ENCODE assay signal across 1 cellular context in the genomic region with DNA sequence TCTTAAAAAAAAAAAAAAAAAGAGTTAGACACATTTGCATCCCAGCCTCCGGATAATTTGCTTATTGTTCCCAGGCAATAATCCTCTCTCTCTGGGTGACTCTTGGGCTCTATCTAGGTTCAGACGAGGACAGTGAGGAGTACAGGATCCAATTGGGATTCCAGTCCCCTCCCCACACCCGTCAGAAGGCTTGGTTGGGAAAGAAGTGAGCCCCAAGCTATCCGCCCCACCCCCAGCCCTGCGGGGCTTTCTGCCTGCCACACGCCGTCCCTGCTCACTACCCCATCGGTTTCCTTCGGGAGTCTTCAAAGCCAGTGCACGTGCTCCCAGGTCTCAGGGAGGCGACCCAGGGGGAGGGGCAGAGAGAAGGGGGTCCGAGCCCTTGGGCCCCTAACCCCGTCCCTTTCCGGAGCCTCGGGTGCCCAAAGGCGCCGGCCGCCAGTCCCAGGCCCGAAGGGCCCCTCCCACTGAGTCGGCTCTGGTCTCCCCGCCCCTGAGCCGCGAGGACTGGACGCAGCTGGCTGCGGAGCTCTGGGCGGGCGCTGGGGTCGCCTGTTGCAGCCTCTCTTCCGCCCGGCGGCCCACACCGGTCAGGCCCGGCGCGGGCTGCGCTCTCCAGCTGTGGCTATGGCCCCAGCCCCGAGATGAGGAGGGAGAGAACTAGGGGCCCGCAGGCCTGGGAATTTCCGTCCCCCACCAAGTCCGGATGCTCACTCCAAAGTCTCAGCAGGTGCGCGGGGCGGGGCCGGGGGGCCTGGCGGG.
A peak's percentile ranks its signal among the peaks of the same experiment; 100 is the strongest.
TF ChIP-seq lines count a peak whose summit lies in the region.

No MANE protein-coding gene starts in this region.

TF ChIP-seq in HepG2, 621 proteins besides CTCF, POLR2A, EP300 and RAD21 (continued from another document and continues in another):
- TF ChIP-seq HNF1A (IDR thresholded peaks at IDR 0.05; ENCODE audit: low read depth) (no peak; the same call in 1 of the 2 replicates), HNF1A (CRISPR knock-in tag; IDR thresholded peaks at IDR 0.05; ENCODE audit: borderline replicate concordance) (0 out of 2 replicates have a peak, but pooled peaks have one; percentile 25), ZNF788 (CRISPR knock-in tag; IDR thresholded peaks at IDR 0.05; ENCODE audit: borderline replicate concordance) (peak; percentile 70; the same call in 1 of the 2 replicates), ZNF780A (CRISPR knock-in tag; IDR thresholded peaks at IDR 0.05) (no peak), KAT8 (CRISPR knock-in tag; IDR thresholded peaks at IDR 0.05) (peak; percentile 72; the same call in 1 of the 2 replicates), ZNF614 (CRISPR knock-in tag; IDR thresholded peaks at IDR 0.05; ENCODE audit: borderline replicate concordance) (peak; percentile 83), HDAC6 (IDR thresholded peaks at IDR 0.05; ENCODE audit: low read depth, low read length) (no peak), BRCA1 (CRISPR knock-in tag; IDR thresholded peaks at IDR 0.05) (peak; percentile 87; the same call in 1 of the 2 replicates), HOXA5 (CRISPR knock-in tag; IDR thresholded peaks at IDR 0.05) (peak; percentile 53; the same call in 1 of the 2 replicates), NR1H2 (CRISPR knock-in tag; IDR thresholded peaks at IDR 0.05; ENCODE audit: borderline replicate concordance, low read depth) (no peak), ZNF180 (CRISPR knock-in tag; IDR thresholded peaks at IDR 0.05; ENCODE audit: borderline replicate concordance, low read depth) (no peak), KDM2A (CRISPR knock-in tag; IDR thresholded peaks at IDR 0.05; ENCODE audit: borderline replicate concordance, low read depth) (peak; percentile 87), ATF7-NPFF (CRISPR knock-in tag; IDR thresholded peaks at IDR 0.05; ENCODE audit: low read depth) (peak; percentile 87), ZFP41 (CRISPR knock-in tag; IDR thresholded peaks at IDR 0.05; ENCODE audit: borderline replicate concordance) (peak; percentile 70; the same call in 1 of the 2 replicates), TOPORS (CRISPR knock-in tag; IDR thresholded peaks at IDR 0.05) (no peak), ZNF460 (CRISPR knock-in tag; IDR thresholded peaks at IDR 0.05; ENCODE audit: borderline replicate concordance) (no peak), ZNF550 (CRISPR knock-in tag; IDR thresholded peaks at IDR 0.05; ENCODE audit: borderline replicate concordance) (peak; percentile 88; the same call in 1 of the 2 replicates), ZBTB21 (CRISPR knock-in tag; IDR thresholded peaks at IDR 0.05) (no peak), ZNF530 (CRISPR knock-in tag; IDR thresholded peaks at IDR 0.05; ENCODE audit: low read depth) (no peak), AHDC1 (CRISPR knock-in tag; IDR thresholded peaks at IDR 0.05; ENCODE audit: borderline replicate concordance) (no peak), ZNF160 (CRISPR knock-in tag; IDR thresholded peaks at IDR 0.05) (peak; percentile 58; the same call in 1 of the 2 replicates), IRF9 (CRISPR knock-in tag; IDR thresholded peaks at IDR 0.05; ENCODE audit: borderline replicate concordance) (no peak), SCMH1 (CRISPR knock-in tag; IDR thresholded peaks at IDR 0.05; ENCODE audit: borderline replicate concordance) (no peak), SMARCE1 (IDR thresholded peaks at IDR 0.05; ENCODE audit: borderline replicate concordance) (no peak), PLRG1 (conservative IDR thresholded peaks at IDR 0.05) (no peak), ELF3 (CRISPR knock-in tag; IDR thresholded peaks at IDR 0.05) (peak; percentile 53; the same call in 1 of the 2 replicates), ZNF556 (CRISPR knock-in tag; IDR thresholded peaks at IDR 0.05; ENCODE audit: borderline replicate concordance) (peak; percentile 89; the same call in 1 of the 2 replicates), NFE2L1 (CRISPR knock-in tag; IDR thresholded peaks at IDR 0.05; ENCODE audit: borderline replicate concordance) (0 out of 2 replicates have a peak, but pooled peaks have one; percentile 55), NCOA2 (CRISPR knock-in tag; IDR thresholded peaks at IDR 0.05) (no peak), ATM (IDR thresholded peaks at IDR 0.05; ENCODE audit: borderline replicate concordance) (no peak), HDAC1 (CRISPR knock-in tag; IDR thresholded peaks at IDR 0.05) (peak; percentile 85)
- TF ChIP-seq, protein P1, sequence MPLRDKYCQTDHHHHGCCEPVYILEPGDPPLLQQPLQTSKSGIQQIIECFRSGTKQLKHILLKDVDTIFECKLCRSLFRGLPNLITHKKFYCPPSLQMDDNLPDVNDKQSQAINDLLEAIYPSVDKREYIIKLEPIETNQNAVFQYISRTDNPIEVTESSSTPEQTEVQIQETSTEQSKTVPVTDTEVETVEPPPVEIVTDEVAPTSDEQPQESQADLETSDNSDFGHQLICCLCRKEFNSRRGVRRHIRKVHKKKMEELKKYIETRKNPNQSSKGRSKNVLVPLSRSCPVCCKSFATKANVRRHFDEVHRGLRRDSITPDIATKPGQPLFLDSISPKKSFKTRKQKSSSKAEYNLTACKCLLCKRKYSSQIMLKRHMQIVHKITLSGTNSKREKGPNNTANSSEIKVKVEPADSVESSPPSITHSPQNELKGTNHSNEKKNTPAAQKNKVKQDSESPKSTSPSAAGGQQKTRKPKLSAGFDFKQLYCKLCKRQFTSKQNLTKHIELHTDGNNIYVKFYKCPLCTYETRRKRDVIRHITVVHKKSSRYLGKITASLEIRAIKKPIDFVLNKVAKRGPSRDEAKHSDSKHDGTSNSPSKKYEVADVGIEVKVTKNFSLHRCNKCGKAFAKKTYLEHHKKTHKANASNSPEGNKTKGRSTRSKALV (CRISPR knock-in tag; IDR thresholded peaks at IDR 0.05): peak; percentile 87
- TF ChIP-seq, protein P2, sequence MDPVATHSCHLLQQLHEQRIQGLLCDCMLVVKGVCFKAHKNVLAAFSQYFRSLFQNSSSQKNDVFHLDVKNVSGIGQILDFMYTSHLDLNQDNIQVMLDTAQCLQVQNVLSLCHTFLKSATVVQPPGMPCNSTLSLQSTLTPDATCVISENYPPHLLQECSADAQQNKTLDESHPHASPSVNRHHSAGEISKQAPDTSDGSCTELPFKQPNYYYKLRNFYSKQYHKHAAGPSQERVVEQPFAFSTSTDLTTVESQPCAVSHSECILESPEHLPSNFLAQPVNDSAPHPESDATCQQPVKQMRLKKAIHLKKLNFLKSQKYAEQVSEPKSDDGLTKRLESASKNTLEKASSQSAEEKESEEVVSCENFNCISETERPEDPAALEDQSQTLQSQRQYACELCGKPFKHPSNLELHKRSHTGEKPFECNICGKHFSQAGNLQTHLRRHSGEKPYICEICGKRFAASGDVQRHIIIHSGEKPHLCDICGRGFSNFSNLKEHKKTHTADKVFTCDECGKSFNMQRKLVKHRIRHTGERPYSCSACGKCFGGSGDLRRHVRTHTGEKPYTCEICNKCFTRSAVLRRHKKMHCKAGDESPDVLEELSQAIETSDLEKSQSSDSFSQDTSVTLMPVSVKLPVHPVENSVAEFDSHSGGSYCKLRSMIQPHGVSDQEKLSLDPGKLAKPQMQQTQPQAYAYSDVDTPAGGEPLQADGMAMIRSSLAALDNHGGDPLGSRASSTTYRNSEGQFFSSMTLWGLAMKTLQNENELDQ (CRISPR knock-in tag; IDR thresholded peaks at IDR 0.05; ENCODE audit: borderline replicate concordance): peak; percentile 66; the same call in 1 of the 2 replicates
- TF ChIP-seq, protein P3, sequence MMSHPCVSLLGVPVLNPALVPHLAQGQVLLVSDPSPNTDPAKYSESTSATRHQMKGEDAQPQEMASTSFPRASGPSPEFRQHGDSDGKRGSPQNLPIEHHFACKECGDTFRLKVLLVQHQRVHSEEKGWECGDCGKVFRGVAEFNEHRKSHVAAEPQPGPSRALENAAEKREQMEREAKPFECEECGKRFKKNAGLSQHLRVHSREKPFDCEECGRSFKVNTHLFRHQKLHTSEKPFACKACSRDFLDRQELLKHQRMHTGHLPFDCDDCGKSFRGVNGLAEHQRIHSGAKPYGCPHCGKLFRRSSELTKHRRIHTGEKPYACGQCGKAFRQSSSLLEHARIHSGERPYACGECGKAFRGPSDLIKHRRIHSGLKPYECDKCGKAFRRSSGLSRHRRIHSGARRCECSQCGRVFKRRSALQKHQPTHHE (CRISPR knock-in tag; IDR thresholded peaks at IDR 0.05; ENCODE audit: borderline replicate concordance): peak; percentile 55; the same call in 1 of the 2 replicates
- TF ChIP-seq, protein P4, sequence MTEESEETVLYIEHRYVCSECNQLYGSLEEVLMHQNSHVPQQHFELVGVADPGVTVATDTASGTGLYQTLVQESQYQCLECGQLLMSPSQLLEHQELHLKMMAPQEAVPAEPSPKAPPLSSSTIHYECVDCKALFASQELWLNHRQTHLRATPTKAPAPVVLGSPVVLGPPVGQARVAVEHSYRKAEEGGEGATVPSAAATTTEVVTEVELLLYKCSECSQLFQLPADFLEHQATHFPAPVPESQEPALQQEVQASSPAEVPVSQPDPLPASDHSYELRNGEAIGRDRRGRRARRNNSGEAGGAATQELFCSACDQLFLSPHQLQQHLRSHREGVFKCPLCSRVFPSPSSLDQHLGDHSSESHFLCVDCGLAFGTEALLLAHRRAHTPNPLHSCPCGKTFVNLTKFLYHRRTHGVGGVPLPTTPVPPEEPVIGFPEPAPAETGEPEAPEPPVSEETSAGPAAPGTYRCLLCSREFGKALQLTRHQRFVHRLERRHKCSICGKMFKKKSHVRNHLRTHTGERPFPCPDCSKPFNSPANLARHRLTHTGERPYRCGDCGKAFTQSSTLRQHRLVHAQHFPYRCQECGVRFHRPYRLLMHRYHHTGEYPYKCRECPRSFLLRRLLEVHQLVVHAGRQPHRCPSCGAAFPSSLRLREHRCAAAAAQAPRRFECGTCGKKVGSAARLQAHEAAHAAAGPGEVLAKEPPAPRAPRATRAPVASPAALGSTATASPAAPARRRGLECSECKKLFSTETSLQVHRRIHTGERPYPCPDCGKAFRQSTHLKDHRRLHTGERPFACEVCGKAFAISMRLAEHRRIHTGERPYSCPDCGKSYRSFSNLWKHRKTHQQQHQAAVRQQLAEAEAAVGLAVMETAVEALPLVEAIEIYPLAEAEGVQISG (CRISPR knock-in tag; IDR thresholded peaks at IDR 0.05): no peak
